ENCODE assay signal across 12 cellular contexts in the genomic region with DNA sequence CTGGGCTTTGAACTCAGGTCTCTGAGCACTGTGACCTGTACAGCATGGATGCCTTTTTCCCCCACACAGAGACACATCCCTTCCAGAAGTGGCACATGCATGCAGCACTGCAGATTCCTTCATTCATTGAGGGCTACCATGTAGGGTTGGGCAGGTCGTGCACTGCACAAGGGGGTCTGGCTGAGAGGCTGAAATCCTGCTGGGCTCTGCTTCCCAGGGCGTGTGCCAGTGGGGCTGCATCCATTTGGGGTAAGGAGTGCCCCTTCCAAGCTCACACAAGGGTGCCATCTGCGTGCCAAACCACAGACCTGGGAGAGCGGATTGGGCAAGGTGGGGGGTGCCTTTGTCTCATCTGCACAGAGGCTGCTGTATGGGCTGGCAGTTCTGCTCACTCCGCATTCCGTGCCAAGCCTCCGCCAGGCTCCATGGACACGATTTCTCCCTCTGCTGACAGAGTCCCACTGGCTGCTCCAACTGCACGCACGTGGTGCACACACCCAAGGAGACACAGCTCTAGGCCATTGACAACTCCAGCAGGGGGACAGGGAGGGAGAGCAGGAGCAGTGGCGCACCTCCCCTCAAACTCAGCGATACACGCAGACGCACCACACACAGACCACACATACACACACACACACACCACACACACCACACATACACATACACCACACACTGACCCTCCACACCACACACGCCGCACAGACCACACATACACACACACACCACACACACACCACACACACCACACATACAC. TPM values are rescaled to one million over a fixed set of nuclear protein-coding genes. Genes with fewer than 3 reads are reported as not detected.
DNase-seq lines count a peak whose midpoint lies in the region; ATAC-seq and TF ChIP-seq lines count a peak whose summit lies in the region.
"Had no signal": no experiment of that assay in that cellular context is flagged by ENCODE, and none has a peak within 500 bp of the region (broad histone marks: within the 10 kb centered on the region; RNA-seq: fewer than 3 reads in every experiment).

No MANE protein-coding gene starts in this region.

- no peaks in the 10 kb centered on the region for H3K9me3 ChIP-seq in suprapubic skin

- H3K4me1 ChIP-seq in suprapubic skin, result peaks cover 43% of the 10 kb centered on the region

- TF ChIP-seq CTCF in fibroblast of mammary gland (conservative IDR thresholded peaks at IDR 0.05; ENCODE audit: control insufficient read depth, insufficient read depth, low read depth, low read length), result no peak
- no peak for TF ChIP-seq CTCF in suprapubic skin (IDR thresholded peaks at IDR 0.05)

- H3K9me3 Mint-ChIP-seq in activated CD8-positive, alpha-beta memory T cell treated with anti-CD3 and anti-CD28 coated beads, Interleukin-2, amount 10 ng/mL, durations not matched to agents 7 days and 5 days (ENCODE audit: low read depth), result no peaks in the 10 kb centered on the region
- H3K9me3 Mint-ChIP-seq: CD4-positive, alpha-beta memory T cell; IgD-negative memory B cell had no signal

- H3K27me3 ChIP-seq in suprapubic skin, result peaks cover 72% of the 10 kb centered on the region

- no peak for DNase-seq in activated CD8-positive, alpha-beta memory T cell treated with anti-CD3 and anti-CD28 coated beads, Interleukin-2, amount 10 ng/mL, durations not matched to agents 7 days and 5 days
- DNase-seq in activated CD8-positive, alpha-beta memory T cell treated with anti-CD3 and anti-CD28 coated beads for 24 hours, result no peak
- DNase-seq in NCI-H526 treated with DMSO at 0.1 percent for 48 hours (lab: John Stamatoyannopoulos, UW) (peak; percentile 57), fibroblast of mammary gland (ENCODE audit: low read depth) (peak; percentile 35), dedifferentiated amniotic fluid mesenchymal stem cell (ENCODE audit: extremely low spot score) (no peak), suprapubic skin (ENCODE audit: low spot score in 2 of 2) (no peak), NCI-H187 treated with DMSO at 0.1 percent for 48 hours (lab: John Stamatoyannopoulos, UW) (no peak)
- no peak for DNase-seq in stimulated activated naive CD8-positive, alpha-beta T cell treated with anti-CD3 and anti-CD28 coated beads, Interleukin-15, Interleukin-2, amounts not matched to agents 100 U/mL and 50 U/mL, for 24 hours

- H3K4me3 Mint-ChIP-seq in activated CD8-positive, alpha-beta memory T cell treated with anti-CD3 and anti-CD28 coated beads, Interleukin-2, amount 10 ng/mL, durations not matched to agents 7 days and 5 days, result no peak overlapping the region
- H3K4me3 Mint-ChIP-seq: CD4-positive, alpha-beta memory T cell; IgD-negative memory B cell had no signal

- H3K36me3 ChIP-seq in suprapubic skin, result no peaks in the 10 kb centered on the region

- peaks cover 2% of the 10 kb centered on the region for H3K4me1 Mint-ChIP-seq in activated CD8-positive, alpha-beta memory T cell treated with anti-CD3 and anti-CD28 coated beads, Interleukin-2, amount 10 ng/mL, durations not matched to agents 7 days and 5 days

- peaks cover 50% of the 10 kb centered on the region for H3K27me3 Mint-ChIP-seq in activated CD8-positive, alpha-beta memory T cell treated with anti-CD3 and anti-CD28 coated beads, Interleukin-2, amount 10 ng/mL, durations not matched to agents 7 days and 5 days

- no peak overlapping the region for H3K27ac Mint-ChIP-seq in activated CD8-positive, alpha-beta memory T cell treated with anti-CD3 and anti-CD28 coated beads, Interleukin-2, amount 10 ng/mL, durations not matched to agents 7 days and 5 days
- H3K27ac Mint-ChIP-seq: CD4-positive, alpha-beta memory T cell; IgD-negative memory B cell had no signal

- CTCF ChIA-PET in activated CD8-positive, alpha-beta memory T cell treated with anti-CD3 and anti-CD28 coated beads, Interleukin-2, amount 10 ng/mL, durations not matched to agents 7 days and 5 days (lab: Charles Lee), result no interaction called here

- ATAC-seq in activated CD8-positive, alpha-beta memory T cell treated with anti-CD3 and anti-CD28 coated beads, Interleukin-2, amount 10 ng/mL, durations not matched to agents 7 days and 5 days, result peak; percentile 59
- ATAC-seq in stimulated activated naive CD8-positive, alpha-beta T cell treated with anti-CD3 and anti-CD28 coated beads, Interleukin-15, Interleukin-2, amounts not matched to agents 100 U/mL and 50 U/mL, for 24 hours, result peak; percentile 24

- H3K36me3 Mint-ChIP-seq in activated CD8-positive, alpha-beta memory T cell treated with anti-CD3 and anti-CD28 coated beads, Interleukin-2, amount 10 ng/mL, durations not matched to agents 7 days and 5 days, result no peaks in the 10 kb centered on the region
- H3K36me3 Mint-ChIP-seq: CD4-positive, alpha-beta memory T cell; IgD-negative memory B cell had no signal

- no peak for TF ChIP-seq POLR2A in suprapubic skin (IDR thresholded peaks at IDR 0.05)

- H3K4me3 ChIP-seq in fibroblast of mammary gland (ENCODE audit: control insufficient read depth, low read depth, low read length), result no peak overlapping the region
- H3K4me3 ChIP-seq in suprapubic skin, result no peak overlapping the region

- TF ChIP-seq EP300 in suprapubic skin (IDR thresholded peaks at IDR 0.05), result no peak

- H3K27ac ChIP-seq in suprapubic skin, result no peak overlapping the region

- whole genome bisulfite sequencing in suprapubic skin, result 24% methylated on average over 6 of the region's 16 CpGs

RNA-seq across cellular contexts. Expression of gene SHISA7, which starts 4.5 kb away (rescaled TPM):
- not detected for total RNA-seq in activated CD8-positive, alpha-beta memory T cell treated with anti-CD3 and anti-CD28 coated beads, Interleukin-2, amount 10 ng/mL, durations not matched to agents 7 days and 5 days
- under 1 TPM in 2 of 4 donors, not detected in 2; 0.08 to 0.26 TPM for total RNA-seq in suprapubic skin
- total RNA-seq: CD4-positive, alpha-beta memory T cell; pulmonary artery endothelial cell had no signal

RNA-seq across cellular contexts. Expression of gene ISOC2, which starts 13.8 kb away (rescaled TPM):
- 10 to 100 TPM; 28.2 to 35.7 TPM for total RNA-seq in activated CD8-positive, alpha-beta memory T cell treated with anti-CD3 and anti-CD28 coated beads, Interleukin-2, amount 10 ng/mL, durations not matched to agents 7 days and 5 days
- 10 to 100 TPM; 44.7 to 97.2 (median 87.5) TPM for total RNA-seq in suprapubic skin

RNA-seq across cellular contexts. Expression of gene C19orf85, which starts 17.0 kb away (rescaled TPM):
- total RNA-seq in activated CD8-positive, alpha-beta memory T cell treated with anti-CD3 and anti-CD28 coated beads, Interleukin-2, amount 10 ng/mL, durations not matched to agents 7 days and 5 days, result not detected
- total RNA-seq in suprapubic skin, result not detected
- total RNA-seq: astrocyte; CD4-positive, alpha-beta memory T cell; pulmonary artery endothelial cell had no signal

RNA-seq across cellular contexts. Expression of gene ZNF628, which starts 28.8 kb away (rescaled TPM):
- total RNA-seq in activated CD8-positive, alpha-beta memory T cell treated with anti-CD3 and anti-CD28 coated beads, Interleukin-2, amount 10 ng/mL, durations not matched to agents 7 days and 5 days, result 1 to 10 TPM; 8.8 to 8.9 TPM
- 10 to 100 TPM; 17.3 to 22.9 (median 19.8) TPM for total RNA-seq in suprapubic skin

RNA-seq across cellular contexts. Expression of gene NAT14, which starts 37.4 kb away (rescaled TPM):
- 10 to 100 TPM; 14.6 to 23.2 TPM for total RNA-seq in activated CD8-positive, alpha-beta memory T cell treated with anti-CD3 and anti-CD28 coated beads, Interleukin-2, amount 10 ng/mL, durations not matched to agents 7 days and 5 days
- 1 to 10 TPM; 2.4 to 4.8 (median 4.0) TPM for total RNA-seq in suprapubic skin

Comparison
In these comparisons a context has a peak if more than half of its experiments do, and no peak if none do; other contexts are left out.
1. DNase-seq: peak in NCI-H526 treated with DMSO at 0.1 percent for 48 hours (single experiment) and fibroblast of mammary gland (single experiment); none in activated CD8-positive, alpha-beta memory T cell treated with anti-CD3 and anti-CD28 coated beads, Interleukin-2, amount 10 ng/mL, durations not matched to agents 7 days and 5 days (single experiment), activated CD8-positive, alpha-beta memory T cell treated with anti-CD3 and anti-CD28 coated beads for 24 hours (single experiment), stimulated activated naive CD8-positive, alpha-beta T cell treated with anti-CD3 and anti-CD28 coated beads, Interleukin-15, Interleukin-2, amounts not matched to agents 100 U/mL and 50 U/mL, for 24 hours (single experiment), dedifferentiated amniotic fluid mesenchymal stem cell (single experiment), suprapubic skin (0 of 2) and NCI-H187 treated with DMSO at 0.1 percent for 48 hours (single experiment).